20 cellular contexts compared by ENCODE assay signal in the genomic region with DNA sequence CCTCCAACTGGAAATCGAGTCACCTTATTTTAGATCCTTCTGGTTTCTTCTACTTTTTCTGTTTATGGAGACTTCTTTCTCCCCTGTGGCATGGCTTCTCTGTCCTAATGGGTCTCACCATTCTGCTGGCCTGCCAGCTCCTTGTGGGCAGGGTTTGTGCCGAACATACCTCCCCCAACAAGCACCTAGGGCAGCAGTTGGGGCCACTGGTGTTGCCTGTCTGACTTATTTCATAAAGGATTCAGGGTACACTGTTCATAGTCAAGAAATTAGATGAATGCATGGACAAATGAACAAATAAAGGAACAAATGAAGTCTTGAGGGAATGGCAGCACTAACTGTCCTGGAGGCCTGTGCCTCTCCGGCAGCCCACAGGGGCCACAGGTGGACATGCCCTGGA.
"Had no signal": no experiment of that assay in that cellular context is flagged by ENCODE, and none has a peak within 500 bp of the region (broad histone marks: within the 10 kb centered on the region; RNA-seq: fewer than 3 reads in every experiment).

No MANE protein-coding gene starts in this region.

- H3K36me3 ChIP-seq: colonic mucosa, esophagus muscularis mucosa, gastroesophageal sphincter, heart left ventricle, left lung, lower lobe of right lung had no signal

- H3K27ac ChIP-seq: colonic mucosa, dorsolateral prefrontal cortex, esophagus muscularis mucosa, foreskin keratinocyte, gastroesophageal sphincter, heart left ventricle, hepatocyte, left lung, lower lobe of right lung had no signal

- H3K4me3 ChIP-seq: colonic mucosa, dorsolateral prefrontal cortex, esophagus muscularis mucosa, gastroesophageal sphincter, heart left ventricle, hepatocyte, left lung, lower lobe of right lung, mucosa of descending colon had no signal

- H3K9me3 Mint-ChIP-seq: mesothelial cell of epicardium had no signal

- H3K4me1 ChIP-seq: colonic mucosa, esophagus muscularis mucosa, foreskin keratinocyte, gastroesophageal sphincter, heart left ventricle, left lung, lower lobe of right lung had no signal

- H3K9me3 ChIP-seq: colonic mucosa, esophagus muscularis mucosa, gastroesophageal sphincter, heart left ventricle, left lung, lower lobe of right lung, mucosa of descending colon had no signal

- H3K27me3 ChIP-seq: colonic mucosa, dorsolateral prefrontal cortex, esophagus muscularis mucosa, gastroesophageal sphincter, heart left ventricle, hepatocyte, left lung had no signal

- H3K4me3 Mint-ChIP-seq: immature natural killer cell, mesothelial cell of epicardium had no signal

- H3K27ac Mint-ChIP-seq: immature natural killer cell, mesothelial cell of epicardium had no signal

- H3K4me1 Mint-ChIP-seq: immature natural killer cell had no signal

- H3K36me3 Mint-ChIP-seq: immature natural killer cell, mesothelial cell of epicardium had no signal

- DNase-seq: cerebellar nuclear complex; colonic mucosa; dermis blood vessel endothelial cell; dorsolateral prefrontal cortex; effector CD4-positive, alpha-beta T cell; effector memory CD4-positive, alpha-beta T cell; foreskin keratinocyte; heart left ventricle; hypothalamus; immature natural killer cell; left cardiac atrium; left lung; left ventricle myocardium superior; lower lobe of right lung; mesenchymal stem cell; mucosa of descending colon had no signal
